Comparison of ENCODE assay signal across 8 cellular contexts in genomic region chr19:36378625-36379509, GRCh38.
DNase-seq lines count a peak whose midpoint lies in the region; ATAC-seq and TF ChIP-seq lines count a peak whose summit lies in the region.

Gene ZFP14, minus strand, starts transcription at chr19:36379201. Its CDS starts 11,309 bp downstream, at chr19:36367892.

- TF ChIP-seq CTCF in AG09319 (IDR thresholded peaks at IDR 0.05; ENCODE audit: low read depth, low read length) (peak; percentile 20), choroid plexus epithelial cell (conservative IDR thresholded peaks at IDR 0.05; ENCODE audit: low read depth, low read length) (peak; percentile 52)

- peak within 1 kb of the TSS; percentile 95 for H3K4me3 ChIP-seq in choroid plexus epithelial cell (ENCODE audit: low read depth, low read length)

- DNase-seq in AG09319 (ENCODE audit: extremely low read depth, low read depth) (peak; percentile 75), NCI-H446 (lab: John Stamatoyannopoulos, UW) (peak; percentile 77 to 95), choroid plexus epithelial cell (ENCODE audit: low read depth) (peak; percentile 95), kidney glomerular epithelial cell (lab: John Stamatoyannopoulos, UW) (peak; percentile 91)
- peak; percentile 83 to 88 for DNase-seq in activated CD4-positive, alpha-beta T cell treated with anti-CD3 and anti-CD28 coated beads for 24 hours (ENCODE audit: low read depth in 2 of 2)
- peak; percentile 90 to 94 for DNase-seq in stimulated activated CD4-positive, alpha-beta T cell treated with anti-CD3 and anti-CD28 coated beads, Interleukin-15, amount 100 ng/mL, for 48 hours (ENCODE audit: low read depth in 2 of 2)

- ATAC-seq in GM19025 (IDR thresholded peaks at IDR 0.05; ENCODE audit: low read depth, unreplicated experiment) = peak; percentile 98
- peak; percentile 98 for ATAC-seq in HG03280 (IDR thresholded peaks at IDR 0.05; ENCODE audit: unreplicated experiment)

Comparison
In these comparisons a context has a peak if more than half of its experiments do, and no peak if none do; other contexts are left out.
1. Peak in every context shown above with its lines: DNase-seq, ATAC-seq and H3K4me3 ChIP-seq.